15 cellular contexts compared by ENCODE assay signal in the genomic region with DNA sequence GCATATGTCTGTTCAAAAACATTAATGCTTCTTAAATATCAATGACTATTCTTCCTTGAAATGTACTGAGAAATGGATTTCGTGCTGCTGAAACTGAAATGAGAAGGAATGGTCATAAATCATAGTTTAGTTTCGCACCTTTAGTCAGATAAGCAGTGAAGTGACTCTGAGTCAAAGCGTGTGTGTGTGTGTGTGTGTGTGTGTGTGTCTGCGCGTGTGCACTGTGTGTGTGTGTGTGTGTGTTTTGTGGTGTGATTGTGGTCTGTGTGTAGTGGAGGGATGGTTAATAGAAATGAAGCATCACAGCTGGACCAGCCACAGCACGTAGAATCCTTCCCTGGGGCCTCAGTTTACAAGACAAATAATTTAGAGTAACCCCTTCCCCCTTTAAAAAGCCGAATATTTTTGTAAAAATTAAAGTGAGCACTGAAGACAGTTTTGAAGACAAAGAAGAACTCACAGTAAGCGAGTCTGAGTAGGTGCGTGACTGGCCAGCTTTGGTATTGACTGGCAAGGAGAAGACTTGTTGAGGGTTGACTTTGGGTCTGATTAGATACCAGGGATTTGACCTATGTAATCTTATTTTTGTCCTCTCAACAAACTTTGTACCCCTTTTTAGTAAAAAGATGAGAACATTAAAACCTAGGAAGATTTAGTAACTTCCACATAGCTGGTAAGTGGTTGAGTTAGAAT. TPM values are rescaled to one million over a fixed set of nuclear protein-coding genes. Genes with fewer than 3 reads are reported as not detected.
DNase-seq lines count a peak whose midpoint lies in the region; ATAC-seq and TF ChIP-seq lines count a peak whose summit lies in the region.
"Had no signal": no experiment of that assay in that cellular context is flagged by ENCODE, and none has a peak within 500 bp of the region (broad histone marks: within the 10 kb centered on the region; RNA-seq: fewer than 3 reads in every experiment).

No MANE protein-coding gene starts in this region.

- TF ChIP-seq CTCF in PC-9 (conservative IDR thresholded peaks at IDR 0.05), result no peak
- TF ChIP-seq CTCF in colonic mucosa (IDR thresholded peaks at IDR 0.05), result no peak

- POLR2A ChIA-PET in PC-9 (lab: Charles Lee; ENCODE audit: unreplicated experiment), result interaction anchor here (0.5 to 0.7 kb wide), 5 partner anchors 12 to 329 kb away, joined by 3 to 11 read pairs (median 6); no protein-coding TSS in a partner anchor

- TSS peak; percentile 65 for BruUV-seq in PC-9 (replicated peaks; lab: Mats Ljungman, UMichigan)

- H3K27me3 ChIP-seq in PC-9 (ENCODE audit: insufficient read depth, low read depth), result no peaks in the 10 kb centered on the region
- H3K27me3 ChIP-seq in colonic mucosa, result no peaks in the 10 kb centered on the region
- no peaks in the 10 kb centered on the region for H3K27me3 ChIP-seq in muscle layer of duodenum (ENCODE audit: low read depth, low read length)

- CTCF ChIA-PET in PC-9 (lab: Charles Lee), result interaction anchor here (0.7 to 1.0 kb wide), 4 partner anchors 18 to 158 kb away, joined by 3 to 4 read pairs (median 3); no protein-coding TSS in a partner anchor

- H3K36me3 ChIP-seq in PC-9 (ENCODE audit: low read depth), result no peaks in the 10 kb centered on the region
- H3K36me3 ChIP-seq in colonic mucosa, result no peaks in the 10 kb centered on the region
- H3K36me3 ChIP-seq in muscle layer of duodenum (ENCODE audit: control insufficient read depth in 1 of 2, insufficient read depth in 2 of 2, low read length in 2 of 2), result no peaks in the 10 kb centered on the region

- DNase-seq in COLO668 (lab: John Stamatoyannopoulos, UW; ENCODE audit: unreplicated experiment) (peak; percentile 7), PC-9 (no peak), colonic mucosa (no peak), NCI-H2081 treated with DMSO at 0.1 percent for 48 hours (lab: John Stamatoyannopoulos, UW) (no peak), iPS-NIHi7 (ENCODE audit: extremely low spot score) (no peak)
- DNase-seq in stimulated activated naive CD4-positive, alpha-beta T cell (lab: John Stamatoyannopoulos, UW), result no peak
- DNase-seq: activated CD4-positive, alpha-beta memory T cell treated with anti-CD3 and anti-CD28 coated beads for 36 hours; activated gamma-delta T cell treated with Interleukin-2 at 50 U/mL for 16 hours; central memory CD4-positive, alpha-beta T cell; DMS79; NCI-H2107; T1000 had no signal

- no peak overlapping the region for H2AFZ ChIP-seq in PC-9

- H3F3A ChIP-seq in PC-9 (ENCODE audit: insufficient read depth, low read depth), result peaks cover 43% of the 10 kb centered on the region

- peaks cover 59% of the 10 kb centered on the region for H3K79me2 ChIP-seq in PC-9 (ENCODE audit: low read depth)

- intact Hi-C loops in PC-9 (cut with micrococcal nuclease; ENCODE audit: unreplicated experiment), result loop anchor here (1.0 to 2.0 kb wide), 5 partner anchors 21 to 68 kb away; no protein-coding TSS in a partner anchor
- intact Hi-C loops in colonic mucosa (cut with DNase I), result no loop called here

- H3K4me1 ChIP-seq in PC-9 (replicated peaks; ENCODE audit: insufficient read depth) (peaks cover 64% of the 10 kb centered on the region), colonic mucosa (peaks cover 17% of the 10 kb centered on the region), muscle layer of duodenum (ENCODE audit: control insufficient read depth in 1 of 2, insufficient read depth in 2 of 2, low read length in 2 of 2) (peaks cover 9 to 40% of the 10 kb centered on the region in 2 donors)

- ATAC-seq in HG03135 (IDR thresholded peaks at IDR 0.05; ENCODE audit: unreplicated experiment), result no peak

- H3K4me3 ChIP-seq in PC-9, result peak overlapping the region; percentile 21; the same call in 1 of the 2 replicates
- no peak overlapping the region for H3K4me3 ChIP-seq in colonic mucosa
- H3K4me3 ChIP-seq in muscle layer of duodenum (ENCODE audit: low read depth in 1 of 2, low read length in 2 of 2), result no peak overlapping the region

- no peaks in the 10 kb centered on the region for H4K20me1 ChIP-seq in PC-9 (ENCODE audit: insufficient read depth)

- no peaks in the 10 kb centered on the region for H3K9me2 ChIP-seq in PC-9 (ENCODE audit: insufficient read depth)

- H3K9ac ChIP-seq in colonic mucosa (ENCODE audit: low read depth in 2 of 2, low read length in 2 of 2), result no peak overlapping the region

- H3K9me3 ChIP-seq in PC-9 (ENCODE audit: insufficient read depth, low read depth) (no peaks in the 10 kb centered on the region), colonic mucosa (no peaks in the 10 kb centered on the region), muscle layer of duodenum (ENCODE audit: control insufficient read depth in 1 of 2, low read length in 2 of 2) (no peaks in the 10 kb centered on the region)

- peak overlapping the region; percentile 90 for H3K27ac ChIP-seq in PC-9
- peak overlapping the region; percentile 68 for H3K27ac ChIP-seq in colonic mucosa
- peak overlapping the region; percentile 35 for H3K27ac ChIP-seq in muscle layer of duodenum (ENCODE audit: low read length)

- peak overlapping the region; percentile 72 for H3K4me2 ChIP-seq in PC-9

RNA-seq across cellular contexts. Expression of gene SCHIP1, which starts 53.0 kb away (rescaled TPM):
- 4.9 and 5.3 TPM in 2 replicates for total RNA-seq in PC-9 (2021)
- total RNA-seq in colonic mucosa, result 1 to 10 TPM in 1 of 2 donors, under 1 TPM in 1; 0.35 to 2.5 TPM
- total RNA-seq: OCI-LY7 had no signal

Comparison
In these comparisons a context has a peak if more than half of its experiments do, and no peak if none do; other contexts are left out.
1. H3K27ac ChIP-seq: peak in every context shown above with its lines; median percentile 90 in PC-9; 68 in colonic mucosa; 35 in muscle layer of duodenum.